Comparison of ENCODE assay signal across 18 cellular contexts in genomic region chr6:15596241-15596896, GRCh38.
A peak's percentile ranks its signal among the peaks of the same experiment; 100 is the strongest.
DNase-seq lines count a peak whose midpoint lies in the region; ATAC-seq and TF ChIP-seq lines count a peak whose summit lies in the region.
"Had no signal": no experiment of that assay in that cellular context is flagged by ENCODE, and none has a peak within 500 bp of the region (broad histone marks: within the 10 kb centered on the region; RNA-seq: fewer than 3 reads in every experiment).

No MANE protein-coding gene starts in this region.

- no peaks in the 10 kb centered on the region for H3F3A ChIP-seq in Loucy (ENCODE audit: low read depth)
- no peaks in the 10 kb centered on the region for H3F3A ChIP-seq in PC-3 (ENCODE audit: low read length, unreplicated experiment)

- WGBS in psoas muscle, 3 donors = 78 to 79% (median 78%) methylated on average over 8 of the region's 8 CpGs

- H3K4me2 ChIP-seq in Loucy (ENCODE audit: low read depth, low read length, poor library complexity, severe bottlenecking) (peak overlapping the region; percentile 36), PC-3 (ENCODE audit: low read length) (no peak overlapping the region)
- H3K4me2 ChIP-seq: GM23338 had no signal

- DNase-seq in SKM-1 treated with dmso at 0.1 percent for 144 hours (lab: John Stamatoyannopoulos, UW; ENCODE audit: unreplicated experiment) (peak; percentile 34), SKM-1 (lab: John Stamatoyannopoulos, UW; ENCODE audit: unreplicated experiment) (no peak), ascending aorta (ENCODE audit: low spot score in 2 of 2) (no peak), psoas muscle (no peak), NCI-H2227 (lab: John Stamatoyannopoulos, UW; ENCODE audit: unreplicated experiment) (no peak), PC-3 (no peak)
- DNase-seq: activated CD4-positive, alpha-beta T cell treated with anti-CD3 and anti-CD28 coated beads for 48 hours; anterior cingulate cortex; foreskin keratinocyte; islet precursor cell; NCI-H1436 treated with DMSO at 0.1 percent for 48 hours; spleen; stimulated activated CD4-positive, alpha-beta T cell treated with anti-CD3 and anti-CD28 coated beads, Interleukin-4, amount 100 ng/mL, for 1 hour; T-cell had no signal

- ATAC-seq in psoas muscle (no peak), PC-3 (no peak), GM18502 (IDR thresholded peaks at IDR 0.05; ENCODE audit: poor library complexity, unreplicated experiment) (no peak)
- ATAC-seq: foreskin keratinocyte, GM23338, T-cell had no signal

- H3K27me3 ChIP-seq in Loucy (ENCODE audit: insufficient read depth, low read length, poor library complexity, severe bottlenecking) (no peaks in the 10 kb centered on the region), ascending aorta (no peaks in the 10 kb centered on the region), psoas muscle (ENCODE audit: insufficient read depth in 3 of 3, low read length in 2 of 3) (no peaks in the 10 kb centered on the region), PC-3 (ENCODE audit: low read length) (no peaks in the 10 kb centered on the region)
- H3K27me3 ChIP-seq: foreskin keratinocyte, spleen, tibial nerve had no signal

- TF ChIP-seq CTCF in Loucy (conservative IDR thresholded peaks at IDR 0.05; ENCODE audit: low read length) = no peak
- no peak for TF ChIP-seq CTCF in ascending aorta (IDR thresholded peaks at IDR 0.05)
- no peak for TF ChIP-seq CTCF in psoas muscle (IDR thresholded peaks at IDR 0.05)
- TF ChIP-seq CTCF in PC-3 (conservative IDR thresholded peaks at IDR 0.05; ENCODE audit: low read depth, low read length) = no peak

- H2AFZ ChIP-seq in Loucy (ENCODE audit: low read length) (no peak overlapping the region), PC-3 (ENCODE audit: low read length) (no peak overlapping the region)
- H2AFZ ChIP-seq: GM23338 had no signal

- peak overlapping the region; percentile 76 to 79 for H3K27ac ChIP-seq in ascending aorta
- H3K27ac ChIP-seq in psoas muscle = peak overlapping the region; percentile 70
- no peak overlapping the region for H3K27ac ChIP-seq in PC-3 (ENCODE audit: low read length)
- H3K27ac ChIP-seq: foreskin keratinocyte, tibial nerve had no signal

- intact Hi-C loops in ascending aorta (cut with DNase I) = no loop called here
- intact Hi-C loops in psoas muscle (cut with DNase I) = loop anchor here in 1 of 2 donors (5.0 kb wide), 1 partner anchor 69 kb away; no protein-coding TSS in a partner anchor
- intact Hi-C loops in PC-3 (cut with micrococcal nuclease) = no loop called here

- no peak overlapping the region for H3K9ac ChIP-seq in Loucy (ENCODE audit: low read depth, low read length, poor library complexity, severe bottlenecking)
- no peak overlapping the region for H3K9ac ChIP-seq in PC-3 (ENCODE audit: low read length)

- H3K4me3 ChIP-seq in Loucy (ENCODE audit: low read length, poor library complexity, severe bottlenecking) = no peak overlapping the region
- peak overlapping the region in 1 of 2 donors; percentile 40 for H3K4me3 ChIP-seq in ascending aorta
- H3K4me3 ChIP-seq in psoas muscle = no peak overlapping the region
- H3K4me3 ChIP-seq in PC-3 (ENCODE audit: low read length) = no peak overlapping the region
- H3K4me3 ChIP-seq: GM23338, spleen, tibial nerve had no signal

- no TSS peak for BruUV-seq in PC-3 (replicated peaks; lab: Mats Ljungman, UMichigan)

- H3K9me2 ChIP-seq in Loucy (replicated peaks; ENCODE audit: low read depth, low read length) (no peaks in the 10 kb centered on the region), PC-3 (replicated peaks; ENCODE audit: low read length) (no peaks in the 10 kb centered on the region)

- CTCF ChIA-PET in PC-3 (lab: Charles Lee) = interaction anchor here (0.7 kb wide), 1 partner anchor 917 kb away, joined by 3 read pairs; no protein-coding TSS in a partner anchor

- peaks cover 3% of the 10 kb centered on the region; the same call in 1 of the 2 replicates for H3K36me3 ChIP-seq in Loucy (ENCODE audit: insufficient read depth, low read length)
- H3K36me3 ChIP-seq in ascending aorta = no peaks in the 10 kb centered on the region
- H3K36me3 ChIP-seq in psoas muscle (ENCODE audit: insufficient read depth in 1 of 2, low read depth in 1 of 2) = no peaks in the 10 kb centered on the region
- no peaks in the 10 kb centered on the region for H3K36me3 ChIP-seq in PC-3 (ENCODE audit: low read depth, low read length)

- peaks cover 39% of the 10 kb centered on the region for H3K4me1 ChIP-seq in Loucy (ENCODE audit: insufficient read depth, low read length, poor library complexity, severe bottlenecking)
- H3K4me1 ChIP-seq in ascending aorta = peaks cover 5 to 14% of the 10 kb centered on the region in 2 donors
- H3K4me1 ChIP-seq in psoas muscle = peaks cover 34% of the 10 kb centered on the region
- no peaks in the 10 kb centered on the region for H3K4me1 ChIP-seq in PC-3 (ENCODE audit: insufficient read depth, low read length)
- H3K4me1 ChIP-seq: foreskin keratinocyte had no signal

- H3K9me3 ChIP-seq in Loucy (ENCODE audit: insufficient read depth, low read depth, low read length) = no peaks in the 10 kb centered on the region
- no peaks in the 10 kb centered on the region for H3K9me3 ChIP-seq in ascending aorta
- H3K9me3 ChIP-seq in psoas muscle = no peaks in the 10 kb centered on the region
- H3K9me3 ChIP-seq in PC-3 (ENCODE audit: low read length) = no peaks in the 10 kb centered on the region
- H3K9me3 ChIP-seq: spleen, tibial nerve had no signal

- H3K79me2 ChIP-seq in Loucy (ENCODE audit: insufficient read depth, low read length) (peaks cover 16% of the 10 kb centered on the region; the same call in 1 of the 2 replicates), PC-3 (ENCODE audit: low read length) (no peaks in the 10 kb centered on the region)

- H4K20me1 ChIP-seq in Loucy (ENCODE audit: insufficient read depth, low read length, poor library complexity, severe bottlenecking) = peaks cover 3% of the 10 kb centered on the region
- H4K20me1 ChIP-seq in PC-3 (ENCODE audit: low read length) = no peaks in the 10 kb centered on the region

- POLR2A ChIA-PET in PC-3 (lab: Charles Lee; ENCODE audit: unreplicated experiment) = no interaction called here
